In genomic region chr17:15744885-15745284, GRCh38 we compare ENCODE assay signal across 1 cellular context.
TF ChIP-seq lines count a peak whose summit lies in the region.

No MANE protein-coding gene starts in this region.

TF ChIP-seq in Ishikawa, 13 proteins besides CTCF, POLR2A, EP300 and RAD21 (continued from another document):
- TF ChIP-seq REST (IDR thresholded peaks at IDR 0.05; ENCODE audit: low read depth), result no peak
- peak; percentile 91 for TF ChIP-seq FOXM1 (IDR thresholded peaks at IDR 0.05; ENCODE audit: borderline replicate concordance, low read depth)
